ENCODE assay signal across 8 cellular contexts in the genomic region with DNA sequence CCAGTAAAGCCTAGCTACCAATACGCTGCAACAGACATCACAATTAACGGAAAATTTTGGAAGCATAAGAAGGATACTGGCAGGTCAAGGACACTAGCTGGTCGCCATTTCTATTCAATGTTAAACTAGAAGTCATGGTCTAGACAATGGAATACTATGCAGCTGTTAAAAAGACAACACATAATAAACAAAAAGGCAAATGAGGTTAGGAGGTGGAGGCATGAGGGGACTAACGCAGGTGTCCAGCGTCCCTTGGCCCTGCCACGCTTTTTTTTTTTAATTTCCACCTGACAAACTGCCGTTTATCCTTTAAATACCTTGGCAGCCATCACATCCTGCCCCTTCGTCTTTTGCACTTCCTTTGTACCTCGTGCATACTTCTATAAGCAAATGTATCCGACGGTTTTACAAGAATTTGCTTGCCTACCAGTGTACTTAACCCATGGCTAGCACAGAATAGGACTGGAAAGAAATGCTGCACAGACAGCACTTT. TPM values are rescaled to one million over a fixed set of nuclear protein-coding genes. Genes with fewer than 3 reads are reported as not detected.
DNase-seq lines count a peak whose midpoint lies in the region; ATAC-seq, FAIRE-seq and TF ChIP-seq lines count a peak whose summit lies in the region.

No MANE protein-coding gene starts in this region.

- no peak for ATAC-seq in activated naive CD8-positive, alpha-beta T cell treated with anti-CD3 and anti-CD28 coated beads, Interleukin-2, amount 10 ng/mL, durations not matched to agents 7 days and 5 days (ENCODE audit: low read depth)
- no peak for ATAC-seq in HG02840 (IDR thresholded peaks at IDR 0.05; ENCODE audit: low FRiP score, unreplicated experiment)

- peaks cover 24% of the 10 kb centered on the region for H3K4me1 ChIP-seq in keratinocyte (ENCODE audit: control insufficient read depth, extremely low read depth, insufficient read depth, low read length)
- H3K4me1 ChIP-seq in subcutaneous abdominal adipose tissue (ENCODE audit: control insufficient read depth in 5 of 5, insufficient read depth in 5 of 5, low read length in 5 of 5) = peaks cover 0 to 18% (median 11%) of the 10 kb centered on the region in 5 donors

- H3K27ac ChIP-seq in keratinocyte (ENCODE audit: control insufficient read depth, insufficient read depth, low read length) (peak overlapping the region; percentile 92), subcutaneous abdominal adipose tissue (ENCODE audit: low read depth, low read length) (no peak overlapping the region)

- peak overlapping the region; percentile 79 for H3K27ac Mint-ChIP-seq in activated naive CD8-positive, alpha-beta T cell treated with anti-CD3 and anti-CD28 coated beads, Interleukin-2, amount 10 ng/mL, durations not matched to agents 7 days and 5 days

- peaks cover 11% of the 10 kb centered on the region for H3K4me1 Mint-ChIP-seq in activated naive CD8-positive, alpha-beta T cell treated with anti-CD3 and anti-CD28 coated beads, Interleukin-2, amount 10 ng/mL, durations not matched to agents 7 days and 5 days

- TF ChIP-seq CTCF in keratinocyte (optimal IDR thresholded peaks at IDR 0.05 in 1 of 3, IDR thresholded peaks at IDR 0.05 in 1 of 3, conservative IDR thresholded peaks at IDR 0.05 in 1 of 3; ENCODE audit: extremely low read depth in 1 of 3, insufficient read depth in 2 of 3, low read length in 3 of 3) (no peak), GM13977 (IDR thresholded peaks at IDR 0.05; ENCODE audit: extremely low read depth, insufficient read depth, missing control alignments) (no peak)

- H3K79me2 ChIP-seq in keratinocyte (ENCODE audit: control insufficient read depth, insufficient read depth, low read length) = peaks cover 27% of the 10 kb centered on the region

- H3K4me3 Mint-ChIP-seq in activated naive CD8-positive, alpha-beta T cell treated with anti-CD3 and anti-CD28 coated beads, Interleukin-2, amount 10 ng/mL, durations not matched to agents 7 days and 5 days = peak overlapping the region; percentile 92

- peak; percentile 26 for FAIRE-seq in keratinocyte (lab: Jason Lieb, UNC)

- peak overlapping the region; percentile 58 for H2AFZ ChIP-seq in keratinocyte (ENCODE audit: control insufficient read depth, low read length)

- H3K9me1 ChIP-seq in keratinocyte (ENCODE audit: control insufficient read depth, extremely low read depth, insufficient read depth, low read length) = no peaks in the 10 kb centered on the region

- peaks cover 48% of the 10 kb centered on the region for H3K27me3 Mint-ChIP-seq in activated naive CD8-positive, alpha-beta T cell treated with anti-CD3 and anti-CD28 coated beads, Interleukin-2, amount 10 ng/mL, durations not matched to agents 7 days and 5 days

- peak; percentile 25 for DNase-seq in SKM-1 treated with dmso at 0.1 percent for 144 hours (lab: John Stamatoyannopoulos, UW; ENCODE audit: unreplicated experiment)
- DNase-seq in SKM-1 (lab: John Stamatoyannopoulos, UW; ENCODE audit: unreplicated experiment) = no peak
- no peak for DNase-seq in activated naive CD8-positive, alpha-beta T cell treated with anti-CD3 and anti-CD28 coated beads, Interleukin-2, amount 10 ng/mL, durations not matched to agents 7 days and 5 days
- no peak for DNase-seq in keratinocyte (ENCODE audit: low read depth, low spot score)
- no peak for DNase-seq in GM13977 (ENCODE audit: low spot score)
- no peak for DNase-seq in NCI-H146 treated with DMSO at 0.1 percent for 48 hours (lab: John Stamatoyannopoulos, UW; ENCODE audit: unreplicated experiment)

- H3K36me3 Mint-ChIP-seq in activated naive CD8-positive, alpha-beta T cell treated with anti-CD3 and anti-CD28 coated beads, Interleukin-2, amount 10 ng/mL, durations not matched to agents 7 days and 5 days = no peaks in the 10 kb centered on the region

- H3K9ac ChIP-seq in keratinocyte (ENCODE audit: control insufficient read depth, extremely low read depth, insufficient read depth, low read length) (peak overlapping the region; percentile 80), subcutaneous abdominal adipose tissue (ENCODE audit: low read length in 5 of 5) (peak overlapping the region in 3 of 5 donors; percentile 55 to 69 (median 59))

- dilution Hi-C loops in keratinocyte (cut with MboI; ENCODE audit: extremely low pct_ligation_motif_present, low sequenced_read_pairs) = loop anchor here (25.0 kb wide), 1 partner anchor 163 kb away; no protein-coding TSS in a partner anchor

- H3K27me3 ChIP-seq in keratinocyte (ENCODE audit: control insufficient read depth, extremely low read depth, insufficient read depth, low read length) = no peaks in the 10 kb centered on the region
- H3K27me3 ChIP-seq in subcutaneous abdominal adipose tissue (ENCODE audit: control insufficient read depth in 5 of 5, insufficient read depth in 4 of 5, low read length in 5 of 5) = peaks cover 0 to 3% (median 0%) of the 10 kb centered on the region in 5 donors

- peak overlapping the region; percentile 85 for H3K4me2 ChIP-seq in keratinocyte (ENCODE audit: control insufficient read depth, extremely low read depth, insufficient read depth, low read depth, low read length)

- H3K4me3 ChIP-seq in keratinocyte (ENCODE audit: control insufficient read depth in 2 of 3, extremely low read depth in 1 of 3, insufficient read depth in 2 of 3, low read depth in 1 of 3, low read length in 3 of 3) = peak overlapping the region; percentile 68 to 76 (median 73)
- H3K4me3 ChIP-seq in subcutaneous abdominal adipose tissue (ENCODE audit: low read depth in 1 of 5, low read length in 5 of 5) = peak overlapping the region; percentile 61 to 71 (median 69)

- POLR2A ChIA-PET in activated naive CD8-positive, alpha-beta T cell treated with anti-CD3 and anti-CD28 coated beads, Interleukin-2, amount 10 ng/mL, durations not matched to agents 7 days and 5 days (lab: Charles Lee) = no interaction called here

- H4K20me1 ChIP-seq in keratinocyte (ENCODE audit: control insufficient read depth, extremely low read depth, insufficient read depth, low read length) = no peaks in the 10 kb centered on the region

- in situ Hi-C loops in GM13977 (cut with MboI; ENCODE audit: low pct_unique_long_range_greater_than_20kb, low sequenced_read_pairs, unreplicated experiment) = no loop called here

- H3K36me3 ChIP-seq in keratinocyte (ENCODE audit: control insufficient read depth in 2 of 2, extremely low read depth in 1 of 2, insufficient read depth in 2 of 2, low read length in 2 of 2) = no peaks in the 10 kb centered on the region
- no peaks in the 10 kb centered on the region for H3K36me3 ChIP-seq in subcutaneous abdominal adipose tissue (ENCODE audit: control insufficient read depth in 5 of 5, insufficient read depth in 5 of 5, low read length in 5 of 5)

- H3K9me3 ChIP-seq in keratinocyte (ENCODE audit: control insufficient read depth, low read depth, low read length) = no peaks in the 10 kb centered on the region
- H3K9me3 ChIP-seq in subcutaneous abdominal adipose tissue (ENCODE audit: control insufficient read depth in 5 of 5, low read length in 5 of 5) = no peaks in the 10 kb centered on the region

- H3K9me3 Mint-ChIP-seq in activated naive CD8-positive, alpha-beta T cell treated with anti-CD3 and anti-CD28 coated beads, Interleukin-2, amount 10 ng/mL, durations not matched to agents 7 days and 5 days = no peaks in the 10 kb centered on the region

RNA-seq across cellular contexts. Expression of a gene that starts 0.7 kb away (rescaled TPM):
- total RNA-seq in activated naive CD8-positive, alpha-beta T cell treated with anti-CD3 and anti-CD28 coated beads, Interleukin-2, amount 10 ng/mL, durations not matched to agents 7 days and 5 days = 1 to 10 TPM; 1.4 to 1.6 TPM
- polyA plus RNA-seq in keratinocyte = 9.3 to 16.3 TPM (median 14.9 TPM) in 3 replicates
- 7.2 TPM for polyA plus RNA-seq in keratinocyte (2011; ENCODE audit: low read depth)
- polyA plus RNA-seq in keratinocyte (2011; cell fraction: cytosol; rRNA removed) = 6.4 and 10.9 TPM in 2 replicates
- polyA plus RNA-seq in keratinocyte (2011; cell fraction: nucleus; rRNA removed) = 35.6 and 45.3 TPM in 2 replicates
- 5.8 and 17.1 TPM in 2 replicates for polyA plus RNA-seq in keratinocyte (2012; ENCODE audit: low replicate concordance)
- polyA minus RNA-seq in keratinocyte = 9.8 to 51.4 TPM (median 45.0 TPM) in 3 replicates
- polyA minus RNA-seq in keratinocyte (2011; cell fraction: cytosol; rRNA and poly(A)+ RNA removed) = 5.8 TPM
- polyA minus RNA-seq in keratinocyte (2011; cell fraction: nucleus; rRNA and poly(A)+ RNA removed) = 55.4 and 117 TPM in 2 replicates
